1 cellular context compared by ENCODE assay signal in genomic region chr9:33290994-33291397, GRCh38.
TF ChIP-seq lines count a peak whose summit lies in the region.

No MANE protein-coding gene starts in this region.

TF ChIP-seq in IMR-90, 13 proteins besides CTCF, POLR2A, EP300 and RAD21 (continued from another document):
- TF ChIP-seq SMC3 (IDR thresholded peaks at IDR 0.05; ENCODE audit: low read depth, low read length), result no peak
- TF ChIP-seq FOS (IDR thresholded peaks at IDR 0.05; ENCODE audit: low read depth, low read length), result peak; percentile 53; the same call in 1 of the 2 replicates
- no peak for TF ChIP-seq CEBPB (IDR thresholded peaks at IDR 0.05; ENCODE audit: low read depth, low read length)
- no peak for TF ChIP-seq MAFK (IDR thresholded peaks at IDR 0.05; ENCODE audit: low read depth, low read length)
- TF ChIP-seq CHD1 (IDR thresholded peaks at IDR 0.05; ENCODE audit: low read depth, low read length), result no peak
